8 cellular contexts compared by ENCODE assay signal in the genomic region with DNA sequence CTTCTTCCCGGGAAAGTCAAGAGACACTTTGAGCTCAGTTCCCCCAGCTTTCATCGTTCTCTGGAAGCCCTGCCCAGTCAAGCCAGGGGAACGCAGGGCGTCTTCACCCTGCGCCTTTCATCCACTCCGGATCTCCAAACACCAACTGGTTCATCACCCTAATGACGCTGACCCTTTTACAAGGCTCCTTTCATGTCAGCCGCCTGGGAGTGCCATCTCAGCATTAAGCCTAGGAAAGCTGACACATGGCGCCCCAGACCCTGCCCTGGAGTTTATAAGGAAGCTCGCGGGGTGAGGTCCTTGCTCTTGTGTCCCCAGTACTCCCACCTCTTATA. TPM values are rescaled to one million over a fixed set of nuclear protein-coding genes. Genes with fewer than 3 reads are reported as not detected.
A peak's percentile ranks its signal among the peaks of the same experiment; 100 is the strongest.
DNase-seq lines count a peak whose midpoint lies in the region; ATAC-seq and TF ChIP-seq lines count a peak whose summit lies in the region.

No MANE protein-coding gene starts in this region.

- H2AFZ ChIP-seq in mammary epithelial cell (ENCODE audit: low read depth, low read length): peak overlapping the region; percentile 93

- H3K4me1 ChIP-seq in ES-I3 (ENCODE audit: insufficient read depth, low read length) (peaks cover 12% of the 10 kb centered on the region), HUES64 (ENCODE audit: insufficient read depth, low read length) (peaks cover 16% of the 10 kb centered on the region), mammary epithelial cell (ENCODE audit: insufficient read depth, low read length) (peaks cover 25% of the 10 kb centered on the region), mononuclear cell (ENCODE audit: insufficient read depth, low read length) (peaks cover 77% of the 10 kb centered on the region)

- no peaks in the 10 kb centered on the region for H4K20me1 ChIP-seq in mammary epithelial cell (ENCODE audit: insufficient read depth, low read length)

- dilution Hi-C loops in mammary epithelial cell (cut with HindIII; ENCODE audit: low sequenced_read_pairs): no loop called here

- CTCF ChIA-PET in mammary epithelial cell (lab: Charles Lee; ENCODE audit: low non-redundant PET): interaction anchor here (0.5 kb wide), 1 partner anchor 54 kb away, joined by 3 read pairs; no protein-coding TSS in a partner anchor

- H3K9ac ChIP-seq in ES-I3 (ENCODE audit: low read depth, low read length): peak overlapping the region; percentile 93
- peak overlapping the region; percentile 97 for H3K9ac ChIP-seq in HUES64 (ENCODE audit: low read depth, low read length)
- peak overlapping the region; percentile 93 for H3K9ac ChIP-seq in mammary epithelial cell (ENCODE audit: insufficient read depth, low read length)

- H3K27ac ChIP-seq in HUES64 (ENCODE audit: low read depth, low read length) (peak overlapping the region; percentile 99), mammary epithelial cell (ENCODE audit: insufficient read depth, low read depth, low read length) (peak overlapping the region; percentile 84)

- ATAC-seq in left lobe of liver: no peak
- no peak for ATAC-seq in GM21360 (IDR thresholded peaks at IDR 0.05; ENCODE audit: unreplicated experiment)

- H3K4me3 ChIP-seq in HUES64 (ENCODE audit: low read length): peak overlapping the region; percentile 93
- H3K4me3 ChIP-seq in mammary epithelial cell (replicated peaks in 1 of 3; ENCODE audit: insufficient read depth in 1 of 3, low read depth in 2 of 3, low read length in 3 of 3): peak overlapping the region; percentile 84 to 99 (median 90)
- peak overlapping the region; percentile 90 for H3K4me3 ChIP-seq in mononuclear cell (ENCODE audit: low read length)

- no peaks in the 10 kb centered on the region for H3K9me3 ChIP-seq in ES-I3 (ENCODE audit: control insufficient read depth, insufficient read depth, low read length)
- H3K9me3 ChIP-seq in HUES64 (ENCODE audit: insufficient read depth, low read depth, low read length): no peaks in the 10 kb centered on the region
- no peaks in the 10 kb centered on the region for H3K9me3 ChIP-seq in mammary epithelial cell (replicated peaks; ENCODE audit: insufficient read depth, low read length)
- no peaks in the 10 kb centered on the region for H3K9me3 ChIP-seq in mononuclear cell (ENCODE audit: low read depth, low read length)

- peak overlapping the region; percentile 87 for H3K4me2 ChIP-seq in mammary epithelial cell (ENCODE audit: insufficient read depth, low read depth, low read length)

- no peak for TF ChIP-seq CTCF in mammary epithelial cell (conservative IDR thresholded peaks at IDR 0.05 in 1 of 2, IDR thresholded peaks at IDR 0.05 in 1 of 2; ENCODE audit: extremely low read depth in 1 of 2, insufficient read depth in 1 of 2, low read depth in 1 of 2, low read length in 2 of 2)

- peaks cover 66% of the 10 kb centered on the region for H3K79me2 ChIP-seq in mammary epithelial cell (ENCODE audit: insufficient read depth, low read length)

- in situ Hi-C loops in mammary epithelial cell (cut with MboI; ENCODE audit: low sequenced_read_pairs in 2 of 2): no loop called here

- H3K36me3 ChIP-seq in ES-I3 (ENCODE audit: insufficient read depth, low read length) (peaks cover 4% of the 10 kb centered on the region), HUES64 (ENCODE audit: insufficient read depth, low read length) (peaks cover 15% of the 10 kb centered on the region), mammary epithelial cell (ENCODE audit: insufficient read depth, low read length) (peaks cover 6% of the 10 kb centered on the region)

- intact Hi-C loops in mammary epithelial cell (cut with micrococcal nuclease): loop anchor here (2.0 to 10.0 kb wide), 3 partner anchors 51 to 281 kb away; a partner anchor contains a TSS

- H3K27me3 ChIP-seq in HUES64 (ENCODE audit: insufficient read depth, low read length): no peaks in the 10 kb centered on the region
- no peaks in the 10 kb centered on the region for H3K27me3 ChIP-seq in mammary epithelial cell (ENCODE audit: insufficient read depth, low read length)
- no peaks in the 10 kb centered on the region for H3K27me3 ChIP-seq in mononuclear cell (ENCODE audit: insufficient read depth, low read length)

- DNase-seq in mammary epithelial cell: no peak
- DNase-seq in left lobe of liver (ENCODE audit: low spot score): no peak
- no peak for DNase-seq in stimulated activated CD4-positive, alpha-beta T cell treated with anti-CD3 and anti-CD28 coated beads, Interleukin-12 subunit alpha, Interleukin-12 subunit beta, amount 100 ng/mL, for 4 hours
- DNase-seq in cerebellar nuclear complex (lab: John Stamatoyannopoulos, UW): no peak

- 10% methylated on average over 11 of the region's 11 CpGs for WGBS in HUES64
- WGBS in mammary epithelial cell (ENCODE audit: low coverage, missing lambda C conversion rate): 4% methylated on average over 11 of the region's 11 CpGs

- TSS peak; percentile 34 for BruUV-seq in mammary epithelial cell (replicated peaks; lab: Mats Ljungman, UMichigan)

RNA-seq across cellular contexts. Expression of a gene that starts 0.6 kb away (rescaled TPM):
- polyA plus RNA-seq in HUES64 (2013, experiment 1 of 2): 120 TPM
- 94.7 TPM for polyA plus RNA-seq in HUES64 (2013, experiment 2 of 2)
- total RNA-seq in mammary epithelial cell (10 to 100 TPM; 45.2 to 96.6 TPM), mononuclear cell (110 TPM), left lobe of liver (33.2 TPM)
- polyA plus RNA-seq in mammary epithelial cell: 38.1 TPM
- polyA minus RNA-seq in mammary epithelial cell: 103 TPM

RNA-seq across cellular contexts. Expression of a gene that starts 2.1 kb away (rescaled TPM):
- polyA plus RNA-seq in HUES64 (2013, experiment 1 of 2): 34.5 TPM
- polyA plus RNA-seq in HUES64 (2013, experiment 2 of 2): 35.7 TPM
- 10 to 100 TPM; 28.1 to 40.2 TPM for total RNA-seq in mammary epithelial cell
- 37.8 TPM for polyA plus RNA-seq in mammary epithelial cell
- polyA minus RNA-seq in mammary epithelial cell: 77.6 TPM
- total RNA-seq in mononuclear cell: 21.5 TPM
- 12.9 TPM for total RNA-seq in left lobe of liver

RNA-seq across cellular contexts. Expression of a gene that starts 32.6 kb away (rescaled TPM):
- 0.55 TPM for polyA plus RNA-seq in HUES64 (2013, experiment 1 of 2)
- 1.3 TPM for polyA plus RNA-seq in HUES64 (2013, experiment 2 of 2)
- total RNA-seq in mammary epithelial cell (1 to 10 TPM; 1.0 to 1.7 TPM), mononuclear cell (0.21 TPM), left lobe of liver (0.20 TPM)
- polyA plus RNA-seq in mammary epithelial cell: 0.24 TPM
- polyA minus RNA-seq in mammary epithelial cell: not detected

RNA-seq across cellular contexts. Expression of a gene that starts 51.2 kb away (rescaled TPM):
- 39.6 TPM for polyA plus RNA-seq in HUES64 (2013, experiment 1 of 2)
- polyA plus RNA-seq in HUES64 (2013, experiment 2 of 2): 43.6 TPM
- total RNA-seq in mammary epithelial cell: 10 to 100 TPM; 61.7 to 72.6 TPM
- 40.4 TPM for polyA plus RNA-seq in mammary epithelial cell
- 69.9 TPM for polyA minus RNA-seq in mammary epithelial cell
- total RNA-seq in mononuclear cell: 16.7 TPM
- 31.4 TPM for total RNA-seq in left lobe of liver
